12 cellular contexts compared by ENCODE assay signal in genomic region chr5:58457040-58457439, GRCh38. TPM values are rescaled to one million over a fixed set of nuclear protein-coding genes. Genes with fewer than 3 reads are reported as not detected.
A peak's percentile ranks its signal among the peaks of the same experiment; 100 is the strongest.
DNase-seq lines count a peak whose midpoint lies in the region; ATAC-seq, FAIRE-seq and TF ChIP-seq lines count a peak whose summit lies in the region.
"Had no signal": no experiment of that assay in that cellular context is flagged by ENCODE, and none has a peak within 500 bp of the region (broad histone marks: within the 10 kb centered on the region; RNA-seq: fewer than 3 reads in every experiment).

No MANE protein-coding gene starts in this region.

- intact Hi-C loops in right lobe of liver (cut with DNase I): loop anchor here in 1 of 2 donors (10.0 kb wide), 1 partner anchor 672 kb away; no protein-coding TSS in a partner anchor
- intact Hi-C loops in stomach (cut with DNase I; ENCODE audit: low total_unique reads): loop anchor here (10.0 kb wide), 1 partner anchor 562 kb away; no protein-coding TSS in a partner anchor
- intact Hi-C loops in head of caudate nucleus (cut with DNase I): loop anchor here (10.0 kb wide), 2 partner anchors 212 to 572 kb away; no protein-coding TSS in a partner anchor
- intact Hi-C loops in CD4-positive, alpha-beta memory T cell (cut with micrococcal nuclease): no loop called here
- intact Hi-C loops in natural killer cell (cut with micrococcal nuclease): no loop called here

- H3K27ac ChIP-seq in HUES6 (ENCODE audit: low read depth, low read length) (no peak overlapping the region), right lobe of liver (peak overlapping the region in 2 of 3 donors; percentile 3 to 98), stomach (no peak overlapping the region), small intestine (ENCODE audit: low read depth in 1 of 2, low read length in 1 of 2) (no peak overlapping the region)
- H3K27ac ChIP-seq in CD4-positive, alpha-beta memory T cell (ENCODE audit: low read depth, low read length): no peak overlapping the region

- TF ChIP-seq CTCF in chondrocyte (IDR thresholded peaks at IDR 0.05) (no peak), right lobe of liver (IDR thresholded peaks at IDR 0.05) (no peak), stomach (IDR thresholded peaks at IDR 0.05) (no peak), natural killer cell (IDR thresholded peaks at IDR 0.05) (no peak)

- H3K4me1 Mint-ChIP-seq in chondrocyte (ENCODE audit: low read depth) (peaks cover 68% of the 10 kb centered on the region), natural killer cell (peaks cover 15 to 16% of the 10 kb centered on the region in 2 donors)
- peaks cover 3 to 16% (median 13%) of the 10 kb centered on the region in 4 donors for H3K4me1 Mint-ChIP-seq in CD4-positive, alpha-beta memory T cell

- DNase-seq in chondrocyte (ENCODE audit: low spot score): no peak
- DNase-seq in right lobe of liver: no peak
- DNase-seq in stomach: no peak
- DNase-seq in head of caudate nucleus: no peak
- DNase-seq in CD4-positive, alpha-beta memory T cell: no peak
- DNase-seq in small intestine: no peak
- no peak for DNase-seq in natural killer cell
- DNase-seq: activated T-cell treated with anti-CD3 and anti-CD28 coated beads, Interleukin-2, amount 50 U/mL, for 24 hours; NCI-H1436 had no signal

- no peak for TF ChIP-seq EP300 in stomach (IDR thresholded peaks at IDR 0.05)

- no peaks in the 10 kb centered on the region for H3K27me3 Mint-ChIP-seq in chondrocyte (ENCODE audit: low read depth)
- H3K27me3 Mint-ChIP-seq in CD4-positive, alpha-beta memory T cell: peaks cover 3 to 4% of the 10 kb centered on the region in 2 donors
- H3K27me3 Mint-ChIP-seq in natural killer cell (ENCODE audit: low read depth in 2 of 2): peaks cover 11 to 25% of the 10 kb centered on the region in 2 donors

- H3K4me3 Mint-ChIP-seq in chondrocyte (ENCODE audit: unreplicated experiment) (peak overlapping the region; percentile 84), natural killer cell (no peak overlapping the region)
- H3K4me3 Mint-ChIP-seq in CD4-positive, alpha-beta memory T cell: no peak overlapping the region
- H3K4me3 Mint-ChIP-seq: activated T-cell treated with anti-CD3 and anti-CD28 coated beads, Interleukin-2, amount 50 U/mL, for 24 hours had no signal

- no peak for FAIRE-seq in small intestine (lab: Jason Lieb, UNC)

- H3K9me3 ChIP-seq in HUES6 (ENCODE audit: control insufficient read depth, insufficient read depth, low read depth, low read length) (no peaks in the 10 kb centered on the region), right lobe of liver (no peaks in the 10 kb centered on the region), stomach (no peaks in the 10 kb centered on the region), small intestine (ENCODE audit: control insufficient read depth, low read depth) (no peaks in the 10 kb centered on the region)
- H3K9me3 ChIP-seq in CD4-positive, alpha-beta memory T cell (ENCODE audit: control insufficient read depth in 1 of 2, low read length in 2 of 2): no peaks in the 10 kb centered on the region

- WGBS in right lobe of liver (ENCODE audit: insufficient coverage, low coverage, low lambda C conversion rate, missing lambda C conversion rate): 44% methylated on average over 4 of the region's 4 CpGs
- WGBS in stomach, 5 donors: 57 to 69% (median 62%) methylated on average over 4 of the region's 4 CpGs
- WGBS in small intestine, 3 donors: 66 to 83% (median 69%) methylated on average over 4 of the region's 4 CpGs

- H3K4me3 ChIP-seq in HUES6 (ENCODE audit: low read depth, low read length) (peak overlapping the region; percentile 86; the same call in 1 of the 2 replicates), right lobe of liver (peak overlapping the region; percentile 2 to 89 (median 3)), stomach (peak overlapping the region in 3 of 4 donors; percentile 9 to 82 (median 64)), small intestine (ENCODE audit: low read depth in 1 of 2, low read length in 2 of 2) (peak overlapping the region in 1 of 2 donors; percentile 26)
- no peak overlapping the region for H3K4me3 ChIP-seq in CD4-positive, alpha-beta memory T cell (ENCODE audit: low read length in 2 of 2)

- H3K27ac Mint-ChIP-seq in chondrocyte (ENCODE audit: unreplicated experiment): no peak overlapping the region
- H3K27ac Mint-ChIP-seq in CD4-positive, alpha-beta memory T cell: no peak overlapping the region
- H3K27ac Mint-ChIP-seq in natural killer cell: no peak overlapping the region
- H3K27ac Mint-ChIP-seq: activated T-cell treated with anti-CD3 and anti-CD28 coated beads, Interleukin-2, amount 50 U/mL, for 24 hours had no signal

- POLR2A ChIA-PET in CD4-positive, alpha-beta memory T cell (lab: Charles Lee; ENCODE audit: partially characterized antibody): no interaction called here

- CTCF ChIA-PET in CD4-positive, alpha-beta memory T cell (lab: Charles Lee; ENCODE audit: partially characterized antibody): interaction anchor here (1.1 to 1.2 kb wide), 2 partner anchors 677 to 1159 kb away, joined by 4 read pairs; no protein-coding TSS in a partner anchor

- H3K9me3 Mint-ChIP-seq in chondrocyte (ENCODE audit: low read depth) (no peaks in the 10 kb centered on the region), natural killer cell (no peaks in the 10 kb centered on the region)
- no peaks in the 10 kb centered on the region for H3K9me3 Mint-ChIP-seq in CD4-positive, alpha-beta memory T cell
- H3K9me3 Mint-ChIP-seq: activated T-cell treated with anti-CD3 and anti-CD28 coated beads, Interleukin-2, amount 50 U/mL, for 24 hours had no signal

- H3K4me1 ChIP-seq in HUES6 (ENCODE audit: control insufficient read depth, insufficient read depth, low read length) (peaks cover 13% of the 10 kb centered on the region), right lobe of liver (peaks cover 0 to 11% (median 0%) of the 10 kb centered on the region in 4 donors), stomach (peaks cover 5 to 54% (median 12%) of the 10 kb centered on the region in 4 donors), small intestine (ENCODE audit: control insufficient read depth in 2 of 2, insufficient read depth in 1 of 2, low read depth in 1 of 2, low read length in 1 of 2) (peaks cover 0 to 5% of the 10 kb centered on the region in 2 donors)
- peaks cover 12% of the 10 kb centered on the region for H3K4me1 ChIP-seq in CD4-positive, alpha-beta memory T cell (ENCODE audit: insufficient read depth, low read length)

- H3K36me3 Mint-ChIP-seq in chondrocyte (ENCODE audit: low read depth) (peaks cover 39% of the 10 kb centered on the region), natural killer cell (peaks cover 9% of the 10 kb centered on the region)
- peaks cover 8 to 12% of the 10 kb centered on the region in 2 donors for H3K36me3 Mint-ChIP-seq in CD4-positive, alpha-beta memory T cell

- no peak for TF ChIP-seq POLR2A in right lobe of liver (IDR thresholded peaks at IDR 0.05)
- TF ChIP-seq POLR2A in stomach (IDR thresholded peaks at IDR 0.05): no peak

- ATAC-seq in right lobe of liver: no peak
- no peak for ATAC-seq in natural killer cell
- ATAC-seq: sciatic nerve had no signal

- H3K27me3 ChIP-seq in HUES6 (ENCODE audit: control insufficient read depth, insufficient read depth, low read length) (peaks cover 11% of the 10 kb centered on the region), right lobe of liver (no peaks in the 10 kb centered on the region), stomach (peaks cover 0 to 4% (median 0%) of the 10 kb centered on the region in 3 donors), small intestine (ENCODE audit: control insufficient read depth in 2 of 2, insufficient read depth in 2 of 2, low read length in 2 of 2) (no peaks in the 10 kb centered on the region)
- peaks cover 8% of the 10 kb centered on the region for H3K27me3 ChIP-seq in CD4-positive, alpha-beta memory T cell (ENCODE audit: insufficient read depth, low read length)

- H3K36me3 ChIP-seq in HUES6 (ENCODE audit: control insufficient read depth, insufficient read depth, low read length): peaks cover 56% of the 10 kb centered on the region
- H3K36me3 ChIP-seq in right lobe of liver: peaks cover 4 to 48% (median 22%) of the 10 kb centered on the region in 4 donors
- H3K36me3 ChIP-seq in stomach: peaks cover 13 to 41% (median 28%) of the 10 kb centered on the region in 4 donors
- no peaks in the 10 kb centered on the region for H3K36me3 ChIP-seq in CD4-positive, alpha-beta memory T cell (ENCODE audit: insufficient read depth, low read length)
- H3K36me3 ChIP-seq in small intestine (ENCODE audit: control insufficient read depth in 2 of 2, insufficient read depth in 2 of 2, low read length in 2 of 2): peaks cover 5 to 7% of the 10 kb centered on the region in 2 donors

- no peak overlapping the region for H3K9ac ChIP-seq in HUES6 (ENCODE audit: low read length)

RNA-seq across cellular contexts. Expression of gene PLK2, which starts 2.8 kb away (rescaled TPM):
- 40.0 to 48.4 TPM (median 46.8 TPM) in 3 replicates for total RNA-seq in chondrocyte
- 10 to 100 TPM in 5 of 6 experiments, 1 to 10 TPM in 1; 9.3 to 54.7 (median 22.8) TPM for total RNA-seq in right lobe of liver
- 100 to 1,000 TPM in 2 of 5 donors, 10 to 100 TPM in 2, 1 to 10 TPM in 1; 2.3 to 181 (median 19.4) TPM for total RNA-seq in stomach
- polyA plus RNA-seq in stomach: 10 to 100 TPM; 13.7 to 25.8 (median 14.5) TPM
- 1 to 10 TPM; 6.3 to 8.2 TPM for total RNA-seq in CD4-positive, alpha-beta memory T cell
- polyA plus RNA-seq in CD4-positive, alpha-beta memory T cell: 1 to 10 TPM; 2.2 to 6.5 TPM
- polyA plus RNA-seq in small intestine: 10 to 100 TPM in 1 of 3 donors, 1 to 10 TPM in 2; 5.8 to 10.3 (median 9.1) TPM
- total RNA-seq in natural killer cell: 10 to 100 TPM; 18.3 to 30.0 (median 22.0) TPM

RNA-seq across cellular contexts. Expression of gene GAPT, which starts 34.2 kb away (rescaled TPM):
- total RNA-seq in chondrocyte: not detected in 3 replicates
- under 1 TPM in 4 of 6 experiments, not detected in 2; 0.07 to 0.74 (median 0.29) TPM for total RNA-seq in right lobe of liver
- 1 to 10 TPM in 3 of 5 donors, not detected in 2; 2.4 to 2.9 (median 2.5) TPM for total RNA-seq in stomach
- 1 to 10 TPM in 1 of 3 donors, under 1 TPM in 2; 0.68 to 4.9 (median 1.00) TPM for polyA plus RNA-seq in stomach
- total RNA-seq in CD4-positive, alpha-beta memory T cell: not detected
- 1 to 10 TPM in 1 of 2 donors, not detected in 1; 2.0 TPM for polyA plus RNA-seq in CD4-positive, alpha-beta memory T cell
- polyA plus RNA-seq in small intestine: 1 to 10 TPM in 1 of 3 donors, under 1 TPM in 1, not detected in 1; 0.46 to 5.1 TPM
- 1 to 10 TPM; 1.7 to 6.1 (median 1.8) TPM for total RNA-seq in natural killer cell
- total RNA-seq: cerebellum had no signal

Comparison
In these comparisons a context has a peak if more than half of its experiments do, and no peak if none do; other contexts are left out.
1. H3K27ac ChIP-seq: peak in right lobe of liver (2 of 3); none in HUES6 (single experiment), stomach (0 of 5), CD4-positive, alpha-beta memory T cell (single experiment) and small intestine (0 of 2).
2. H3K4me3 ChIP-seq: peak in HUES6 (single experiment), right lobe of liver (3 of 3) and stomach (3 of 4); none in CD4-positive, alpha-beta memory T cell (0 of 2).
3. intact Hi-C loops: an anchor here in stomach (10.0 kb wide) and head of caudate nucleus (10.0 kb wide); none called in CD4-positive, alpha-beta memory T cell and natural killer cell.